In genomic region chr1:10210841-10211804, GRCh38 we compare ENCODE assay signal across 8 cellular contexts. TPM values are rescaled to one million over a fixed set of nuclear protein-coding genes. Genes with fewer than 3 reads are reported as not detected.
A peak's percentile ranks its signal among the peaks of the same experiment; 100 is the strongest.
DNase-seq lines count a peak whose midpoint lies in the region; ATAC-seq lines count a peak whose summit lies in the region.

No MANE protein-coding gene starts in this region.

- ATAC-seq in GM21526 (IDR thresholded peaks at IDR 0.05; ENCODE audit: low FRiP score, unreplicated experiment): peak; percentile 4

- H3K9me3 Mint-ChIP-seq in CD8-positive, alpha-beta memory T cell: no peaks in the 10 kb centered on the region

- H3K4me3 Mint-ChIP-seq in CD8-positive, alpha-beta memory T cell: peak overlapping the region; percentile 75 to 91 (median 83)

- peaks cover 24 to 48% (median 41%) of the 10 kb centered on the region in 3 donors for H3K4me1 Mint-ChIP-seq in CD8-positive, alpha-beta memory T cell

- H3K4me1 ChIP-seq in CD8-positive, alpha-beta memory T cell (ENCODE audit: insufficient read depth, low read length): peaks cover 19% of the 10 kb centered on the region

- H3K36me3 Mint-ChIP-seq in CD8-positive, alpha-beta memory T cell: peaks cover 0 to 4% (median 0%) of the 10 kb centered on the region in 3 donors

- no peaks in the 10 kb centered on the region for H3K36me3 ChIP-seq in CD8-positive, alpha-beta memory T cell (ENCODE audit: insufficient read depth, low read length)

- H3K27ac ChIP-seq in CD8-positive, alpha-beta memory T cell (ENCODE audit: low read depth, low read length): peak overlapping the region; percentile 65

- no peaks in the 10 kb centered on the region for H3K27me3 ChIP-seq in CD8-positive, alpha-beta memory T cell (ENCODE audit: insufficient read depth, low read length, poor library complexity, severe bottlenecking)

- in situ Hi-C loops in KBM-7 (cut with MboI; ENCODE audit: low pct_unique_long_range_greater_than_20kb, low sequenced_read_pairs): no loop called here

- peak overlapping the region; percentile 41 to 87 (median 70) for H3K27ac Mint-ChIP-seq in CD8-positive, alpha-beta memory T cell

- no peaks in the 10 kb centered on the region for H3K9me3 ChIP-seq in CD8-positive, alpha-beta memory T cell (ENCODE audit: low read length)

- DNase-seq in CD8-positive, alpha-beta memory T cell: peak in 1 of 5 donors; percentile 10
- DNase-seq in KBM-7: peak; percentile 42
- peak; percentile 62 for DNase-seq in T1000 (lab: John Stamatoyannopoulos, UW)
- DNase-seq in cerebellum (ENCODE audit: low spot score): peak; percentile 78
- peak; percentile 91 for DNase-seq in inferior parietal cortex (ENCODE audit: extremely low spot score)
- peak; percentile 84 for DNase-seq in skeletal muscle cell (ENCODE audit: low read depth)
- no peak for DNase-seq in NCI-H1436 (lab: John Stamatoyannopoulos, UW)

- CTCF ChIA-PET in CD8-positive, alpha-beta memory T cell (lab: Charles Lee): interaction anchor here (0.6 to 3.8 kb wide), 30 partner anchors 9 to 313 kb away, joined by 3 to 37 read pairs (median 4); partner anchors contain the start of genes CENPS, LZIC and NMNAT1

- H3K27me3 Mint-ChIP-seq in CD8-positive, alpha-beta memory T cell: peaks cover 0 to 3% of the 10 kb centered on the region in 2 donors

- POLR2A ChIA-PET in CD8-positive, alpha-beta memory T cell (lab: Charles Lee): interaction anchor here (0.6 to 1.4 kb wide), 4 partner anchors 10 to 1445 kb away, joined by 4 to 5 read pairs (median 4); no protein-coding TSS in a partner anchor

- peak overlapping the region; percentile 70 for H3K4me3 ChIP-seq in CD8-positive, alpha-beta memory T cell (ENCODE audit: low read length)
- H3K4me3 ChIP-seq in skeletal muscle cell (ENCODE audit: low read depth, low read length): peak overlapping the region; percentile 83

RNA-seq across cellular contexts. Expression of gene KIF1B, which starts 0.8 kb away (rescaled TPM):
- total RNA-seq in CD8-positive, alpha-beta memory T cell: 10 to 100 TPM; 17.5 to 17.8 TPM
- polyA plus RNA-seq in CD8-positive, alpha-beta memory T cell: 2.6 TPM
- 264 TPM for total RNA-seq in cerebellum

Comparison
In these comparisons a context has a peak if more than half of its experiments do, and no peak if none do; other contexts are left out.
1. RNA of gene KIF1B, which starts 0.8 kb away (total RNA-seq): 264 TPM in cerebellum (single experiment); 17.5 to 17.8 TPM in CD8-positive, alpha-beta memory T cell; every median in the first group is over 10 times any median in the second.